ENCODE assay signal across 8 cellular contexts in genomic region chr17:50931003-50931878, GRCh38.
DNase-seq lines count a peak whose midpoint lies in the region; ATAC-seq, FAIRE-seq and TF ChIP-seq lines count a peak whose summit lies in the region.

No MANE protein-coding gene starts in this region.

- H3K27me3 ChIP-seq in colonic mucosa: no peaks in the 10 kb centered on the region

- H3K27ac Mint-ChIP-seq in WTC11: peak overlapping the region; percentile 15; the same call in 1 of the 2 replicates

- peak overlapping the region; percentile 36 for H3K4me3 ChIP-seq in HFF-Myc (replicated peaks; ENCODE audit: low read depth, low read length)
- peak overlapping the region; percentile 34 for H3K4me3 ChIP-seq in colonic mucosa
- peak overlapping the region; percentile 57 to 67 for H3K4me3 ChIP-seq in kidney (ENCODE audit: low read length in 2 of 2)
- H3K4me3 ChIP-seq in skin epidermis: peak overlapping the region; percentile 28 to 42 (median 34)

- H3K9ac ChIP-seq in colonic mucosa (ENCODE audit: low read depth in 2 of 2, low read length in 2 of 2): peak overlapping the region; percentile 79 to 86
- H3K9ac ChIP-seq in kidney (ENCODE audit: low read length in 2 of 2): peak overlapping the region; percentile 72 to 88

- H3K4me1 ChIP-seq in colonic mucosa: peaks cover 5% of the 10 kb centered on the region
- peaks cover 2 to 24% of the 10 kb centered on the region in 2 donors for H3K4me1 ChIP-seq in kidney (ENCODE audit: control insufficient read depth in 1 of 2, insufficient read depth in 1 of 2, low read depth in 1 of 2, low read length in 2 of 2)

- H3K9me3 ChIP-seq in colonic mucosa (no peaks in the 10 kb centered on the region), kidney (ENCODE audit: control insufficient read depth in 1 of 2, low read length in 2 of 2) (no peaks in the 10 kb centered on the region)

- H3K4me3 Mint-ChIP-seq in WTC11: peak overlapping the region; percentile 75

- H3K9me3 Mint-ChIP-seq in WTC11: no peaks in the 10 kb centered on the region

- POLR2A ChIA-PET in WTC11 (lab: Charles Lee): interaction anchor here (0.5 to 2.5 kb wide), 5 partner anchors 20 to 78 kb away, joined by 3 to 22 read pairs (median 4); partner anchors contain the start of gene TOB1

- peak overlapping the region; percentile 71 for H3K27ac ChIP-seq in colonic mucosa
- H3K27ac ChIP-seq in kidney (ENCODE audit: low read depth in 2 of 2, low read length in 2 of 2): peak overlapping the region; percentile 94 to 95
- peak overlapping the region in 20 of 21 experiments; percentile 56 to 89 (median 84) for H3K27ac ChIP-seq in skin epidermis

- intact Hi-C loops in colonic mucosa (cut with DNase I) (no loop called here), kidney (cut with DNase I) (no loop called here)

- no peaks in the 10 kb centered on the region for H3K36me3 Mint-ChIP-seq in WTC11

- ATAC-seq in WTC11: peak; percentile 91

- no peaks in the 10 kb centered on the region for H3K36me3 ChIP-seq in colonic mucosa
- H3K36me3 ChIP-seq in kidney (ENCODE audit: control insufficient read depth in 1 of 2, insufficient read depth in 2 of 2, low read length in 2 of 2): no peaks in the 10 kb centered on the region

- TF ChIP-seq CTCF in HFF-Myc (IDR thresholded peaks at IDR 0.05; ENCODE audit: low read depth, low read length, missing control alignments) (no peak), WTC11 (IDR thresholded peaks at IDR 0.05) (no peak), colonic mucosa (IDR thresholded peaks at IDR 0.05) (no peak), kidney (IDR thresholded peaks at IDR 0.05; ENCODE audit: borderline replicate concordance, extremely low read depth, insufficient read depth) (no peak)

- peaks cover 18% of the 10 kb centered on the region for H3K4me1 Mint-ChIP-seq in WTC11

- H3K27me3 Mint-ChIP-seq in WTC11 (ENCODE audit: low read depth): peaks cover 28% of the 10 kb centered on the region

- CTCF ChIA-PET in WTC11 (lab: Charles Lee): interaction anchor here (0.7 to 2.9 kb wide), 15 partner anchors 14 to 430 kb away, joined by 3 to 15 read pairs (median 5); partner anchors contain the start of gene TOB1

- no peak for FAIRE-seq in kidney (lab: Jason Lieb, UNC)

- DNase-seq in DMS 273 treated with DMSO at 0.1 percent for 48 hours (lab: John Stamatoyannopoulos, UW) (peak; percentile 96), HFF-Myc (ENCODE audit: extremely low read depth, low read depth) (no peak), NCI-H2227 treated with DMSO at 0.1 percent for 48 hours (lab: John Stamatoyannopoulos, UW) (peak; percentile 87), WTC11 (ENCODE audit: low spot score) (peak; percentile 74), colonic mucosa (peak; percentile 77), kidney (peak; percentile 95), NCI-H128 (lab: John Stamatoyannopoulos, UW; ENCODE audit: unreplicated experiment) (no peak)

TF ChIP-seq in WTC11, 78 proteins besides CTCF, POLR2A, EP300 and RAD21:
- TF ChIP-seq ETV6 (CRISPR knock-in tag; IDR thresholded peaks at IDR 0.05) (0 out of 2 replicates have a peak, but pooled peaks have one; percentile 19), ZNF423 (CRISPR knock-in tag; IDR thresholded peaks at IDR 0.05) (0 out of 2 replicates have a peak, but pooled peaks have one; percentile 41), GABPB1 (CRISPR knock-in tag; IDR thresholded peaks at IDR 0.05) (peak; percentile 41), FOXP1 (CRISPR knock-in tag; IDR thresholded peaks at IDR 0.05; ENCODE audit: borderline replicate concordance) (0 out of 2 replicates have a peak, but pooled peaks have one; percentile 34), AR (CRISPR knock-in tag; IDR thresholded peaks at IDR 0.05) (no peak), SP1 (CRISPR knock-in tag; conservative IDR thresholded peaks at IDR 0.05) (0 out of 2 replicates have a peak, but pooled peaks have one; percentile 4)
- TF ChIP-seq, protein P1, sequence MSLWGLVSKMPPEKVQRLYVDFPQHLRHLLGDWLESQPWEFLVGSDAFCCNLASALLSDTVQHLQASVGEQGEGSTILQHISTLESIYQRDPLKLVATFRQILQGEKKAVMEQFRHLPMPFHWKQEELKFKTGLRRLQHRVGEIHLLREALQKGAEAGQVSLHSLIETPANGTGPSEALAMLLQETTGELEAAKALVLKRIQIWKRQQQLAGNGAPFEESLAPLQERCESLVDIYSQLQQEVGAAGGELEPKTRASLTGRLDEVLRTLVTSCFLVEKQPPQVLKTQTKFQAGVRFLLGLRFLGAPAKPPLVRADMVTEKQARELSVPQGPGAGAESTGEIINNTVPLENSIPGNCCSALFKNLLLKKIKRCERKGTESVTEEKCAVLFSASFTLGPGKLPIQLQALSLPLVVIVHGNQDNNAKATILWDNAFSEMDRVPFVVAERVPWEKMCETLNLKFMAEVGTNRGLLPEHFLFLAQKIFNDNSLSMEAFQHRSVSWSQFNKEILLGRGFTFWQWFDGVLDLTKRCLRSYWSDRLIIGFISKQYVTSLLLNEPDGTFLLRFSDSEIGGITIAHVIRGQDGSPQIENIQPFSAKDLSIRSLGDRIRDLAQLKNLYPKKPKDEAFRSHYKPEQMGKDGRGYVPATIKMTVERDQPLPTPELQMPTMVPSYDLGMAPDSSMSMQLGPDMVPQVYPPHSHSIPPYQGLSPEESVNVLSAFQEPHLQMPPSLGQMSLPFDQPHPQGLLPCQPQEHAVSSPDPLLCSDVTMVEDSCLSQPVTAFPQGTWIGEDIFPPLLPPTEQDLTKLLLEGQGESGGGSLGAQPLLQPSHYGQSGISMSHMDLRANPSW (CRISPR knock-in tag; conservative IDR thresholded peaks at IDR 0.05; ENCODE audit: low read depth): no peak

Comparison
In these comparisons a context has a peak if more than half of its experiments do, and no peak if none do; other contexts are left out.
1. DNase-seq: peak in DMS 273 treated with DMSO at 0.1 percent for 48 hours (single experiment), NCI-H2227 treated with DMSO at 0.1 percent for 48 hours (single experiment), WTC11 (single experiment), colonic mucosa (single experiment) and kidney (single experiment); none in HFF-Myc (single experiment) and NCI-H128 (single experiment).
2. Peak in every context shown above with its lines, with median percentiles within 50 percentile points of each other: H3K4me3 ChIP-seq and H3K27ac ChIP-seq.